Comparison of ENCODE assay signal across 8 cellular contexts in the genomic region with DNA sequence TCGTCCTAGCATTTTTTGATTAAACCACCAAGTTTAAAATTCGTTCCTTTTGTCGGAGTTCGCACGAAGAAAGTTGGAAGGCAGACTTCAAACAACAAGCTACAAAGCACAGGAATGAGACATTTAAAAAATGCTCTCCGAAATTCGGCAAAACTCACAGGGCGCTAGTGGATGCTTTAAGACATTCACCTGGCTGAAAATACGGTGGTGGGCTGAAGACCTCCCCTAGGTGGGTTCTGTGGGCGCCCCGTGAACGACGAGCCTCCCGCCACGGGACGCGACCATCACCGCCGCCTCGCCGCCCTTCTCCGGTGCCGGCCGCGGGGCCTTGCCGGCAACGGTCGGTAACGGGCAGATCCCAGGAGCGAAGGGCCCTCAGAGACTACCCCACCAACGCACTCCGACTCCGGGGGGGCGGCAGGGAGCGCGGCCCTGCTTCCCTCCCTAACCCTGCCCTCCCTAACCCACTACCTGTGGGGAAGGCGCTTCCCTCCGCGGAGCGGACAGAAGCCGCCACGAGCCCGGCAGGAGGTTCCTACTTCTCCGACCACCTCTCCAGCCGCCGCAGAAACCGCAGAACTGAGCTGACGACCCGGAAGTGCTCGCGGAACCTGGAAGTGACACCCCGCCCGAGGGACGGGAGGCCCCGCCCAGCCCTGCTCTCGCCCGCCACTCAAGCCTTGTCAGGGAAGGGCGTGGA. TPM values are rescaled to one million over a fixed set of nuclear protein-coding genes. Genes with fewer than 3 reads are reported as not detected.
DNase-seq lines count a peak whose midpoint lies in the region; ATAC-seq and TF ChIP-seq lines count a peak whose summit lies in the region.

A gene with protein sequence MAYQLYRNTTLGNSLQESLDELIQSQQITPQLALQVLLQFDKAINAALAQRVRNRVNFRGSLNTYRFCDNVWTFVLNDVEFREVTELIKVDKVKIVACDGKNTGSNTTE (minus strand): TSS at position 581 of the 700 bp plus-strand sequence. CDS start 5,238 bp downstream, outside the sequence.

- peak; percentile 99 for ATAC-seq in foreskin keratinocyte

- DNase-seq in GM04503 (ENCODE audit: low read depth) (peak; percentile 54), HFF-Myc (ENCODE audit: extremely low read depth, low read depth) (peak; percentile 75), MV-4-11 (lab: John Stamatoyannopoulos, UW) (peak; percentile 96), SJSA1 (ENCODE audit: low read depth in 1 of 2, low spot score in 2 of 2) (peak; percentile 93 to 96), foreskin keratinocyte (peak; percentile 76 to 86), neural crest cell (ENCODE audit: low read depth, low spot score) (peak; percentile 92)
- DNase-seq in activated naive CD4-positive, alpha-beta T cell (lab: John Stamatoyannopoulos, UW) = peak; percentile 71 to 86 (median 81)

- H3K9me3 Mint-ChIP-seq in neural crest cell = peaks cover 2% of the 10 kb centered on the region

- TF ChIP-seq CTCF in HFF-Myc (IDR thresholded peaks at IDR 0.05; ENCODE audit: low read depth, low read length, missing control alignments) = no peak
- TF ChIP-seq CTCF in foreskin keratinocyte (conservative IDR thresholded peaks at IDR 0.05) = no peak
- TF ChIP-seq CTCF in neural crest cell (conservative IDR thresholded peaks at IDR 0.05) = no peak

- peak within 1 kb of the TSS; percentile 84 to 95 for H3K9ac ChIP-seq in stomach smooth muscle (ENCODE audit: low read length in 2 of 2)

- H3K9me3 ChIP-seq in SJSA1 (replicated peaks) (no peaks in the 10 kb centered on the region; the same call in 1 of the 2 replicates), stomach smooth muscle (ENCODE audit: control insufficient read depth in 2 of 2, low read length in 2 of 2) (no peaks in the 10 kb centered on the region)

- no peaks in the 10 kb centered on the region for H3K27me3 ChIP-seq in SJSA1 (replicated peaks)
- H3K27me3 ChIP-seq in foreskin keratinocyte = no peaks in the 10 kb centered on the region
- no peaks in the 10 kb centered on the region for H3K27me3 ChIP-seq in stomach smooth muscle (ENCODE audit: control insufficient read depth in 1 of 2, insufficient read depth in 2 of 2, low read length in 2 of 2)

- H3K4me3 ChIP-seq in HFF-Myc (replicated peaks; ENCODE audit: low read depth, low read length) = peak within 1 kb of the TSS; percentile 85
- peak within 1 kb of the TSS; percentile 89 for H3K4me3 ChIP-seq in SJSA1
- H3K4me3 ChIP-seq in stomach smooth muscle (ENCODE audit: low read length in 2 of 2) = peak within 1 kb of the TSS; percentile 84 to 88

- peaks cover 11% of the 10 kb centered on the region; the same call in 1 of the 2 replicates for H3K4me1 ChIP-seq in SJSA1 (replicated peaks)
- no peaks in the 10 kb centered on the region for H3K4me1 ChIP-seq in foreskin keratinocyte
- H3K4me1 ChIP-seq in stomach smooth muscle (ENCODE audit: control insufficient read depth, insufficient read depth, low read length) = peaks cover 4% of the 10 kb centered on the region

- H3K27ac Mint-ChIP-seq in neural crest cell (ENCODE audit: unreplicated experiment) = peak within 1 kb of the TSS; percentile 91

- H3K36me3 ChIP-seq in SJSA1 = peaks cover 69% of the 10 kb centered on the region
- peaks cover 9 to 12% of the 10 kb centered on the region in 2 donors for H3K36me3 ChIP-seq in stomach smooth muscle (ENCODE audit: control insufficient read depth in 2 of 2, insufficient read depth in 2 of 2, low read length in 2 of 2)

- H3K4me3 Mint-ChIP-seq in neural crest cell = peak within 1 kb of the TSS; percentile 67

- peaks cover 3% of the 10 kb centered on the region for H3K36me3 Mint-ChIP-seq in neural crest cell (ENCODE audit: low read depth)

- no peaks in the 10 kb centered on the region for H3K27me3 Mint-ChIP-seq in neural crest cell (ENCODE audit: low read depth)

- H3K27ac ChIP-seq in SJSA1 (peak within 1 kb of the TSS; percentile 71), foreskin keratinocyte (peak within 1 kb of the TSS; percentile 60), stomach smooth muscle (ENCODE audit: low read length) (peak within 1 kb of the TSS; percentile 37)

- H3K4me1 Mint-ChIP-seq in neural crest cell = peaks cover 3% of the 10 kb centered on the region

RNA-seq across cellular contexts. Expression of the gene that starts here (rescaled TPM):
- 111 and 142 TPM in 2 replicates for total RNA-seq in SJSA1 (2014; rRNA removed; shearing (Covaris generic))
- total RNA-seq in foreskin keratinocyte (71.5 and 78.4 TPM in 2 replicates), neural crest cell (125 and 143 TPM in 2 replicates)
- polyA plus RNA-seq in foreskin keratinocyte = 108 and 123 TPM in 2 replicates

Comparison
In these comparisons a context has a peak if more than half of its experiments do, and no peak if none do; other contexts are left out.
1. Peak in every context shown above with its lines: DNase-seq, ATAC-seq, H3K4me3 ChIP-seq and H3K27ac ChIP-seq.